ENCODE assay signal across 8 cellular contexts in the genomic region with DNA sequence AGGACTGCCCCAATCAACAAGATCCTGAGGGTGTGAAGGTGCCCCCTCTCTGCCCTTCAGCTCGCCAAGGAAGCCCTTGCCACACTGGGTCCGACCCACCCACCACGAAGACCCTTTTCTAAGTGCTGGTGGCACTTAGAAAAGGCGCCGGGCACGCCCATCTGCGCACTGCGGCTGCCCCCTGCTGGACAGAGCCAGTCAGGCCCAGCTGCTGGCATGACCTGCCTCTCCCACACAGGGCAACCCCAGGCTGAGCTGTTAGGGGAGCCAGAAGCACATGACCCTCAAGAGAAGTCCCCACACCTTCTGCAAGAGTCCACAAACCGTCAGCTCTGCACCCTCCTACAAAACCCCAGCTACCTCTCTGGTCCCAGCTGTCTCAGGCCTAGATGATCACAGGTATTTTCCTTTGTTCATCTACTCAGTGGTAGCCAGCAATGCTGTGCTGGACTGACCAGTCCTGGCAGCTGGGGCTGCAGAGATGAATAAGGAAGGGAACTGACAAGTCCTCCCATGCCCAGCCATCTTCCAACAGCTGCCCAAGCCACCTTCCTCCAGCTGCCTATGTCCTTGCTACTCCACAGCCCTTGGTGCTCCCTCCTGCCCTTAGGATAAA. TPM values are rescaled to one million over a fixed set of nuclear protein-coding genes. Genes with fewer than 3 reads are reported as not detected.
A peak's percentile ranks its signal among the peaks of the same experiment; 100 is the strongest.
DNase-seq lines count a peak whose midpoint lies in the region; ATAC-seq and TF ChIP-seq lines count a peak whose summit lies in the region.

No MANE protein-coding gene starts in this region.

- no peak overlapping the region for H3K9ac ChIP-seq in liver (ENCODE audit: low read depth in 1 of 2, low read length in 2 of 2)

- in situ Hi-C loops in ACHN (cut with HindIII; ENCODE audit: low pct_ligation_motif_present, low pct_unique_long_range_greater_than_20kb, low sequenced_read_pairs): no loop called here

- H3K36me3 ChIP-seq in liver (ENCODE audit: control insufficient read depth in 4 of 4, insufficient read depth in 3 of 4, low read depth in 1 of 4, low read length in 3 of 4): no peaks in the 10 kb centered on the region

- peak; percentile 88 to 91 for TF ChIP-seq RAD21 in liver (IDR thresholded peaks at IDR 0.05)

- H3K27me3 ChIP-seq in liver (ENCODE audit: control insufficient read depth in 4 of 4, insufficient read depth in 4 of 4, low read length in 3 of 4): no peaks in the 10 kb centered on the region

- DNase-seq in ACHN: peak; percentile 38
- DNase-seq in GM19238 (ENCODE audit: insufficient read length, low spot score): peak; percentile 81
- peak; percentile 56 for DNase-seq in NCI-H2171 treated with DMSO at 0.1 percent for 48 hours (lab: John Stamatoyannopoulos, UW)
- DNase-seq in activated CD4-positive, alpha-beta T cell treated with anti-CD3 and anti-CD28 coated beads for 4 hours: peak; percentile 58 to 71
- peak; percentile 71 for DNase-seq in cerebellum (ENCODE audit: low spot score)
- peak; percentile 36 for DNase-seq in stimulated activated CD8-positive, alpha-beta memory T cell treated with anti-CD3 and anti-CD28 coated beads, Interleukin-12 subunit alpha, Interleukin-12 subunit beta, amount 100 ng/mL, for 1 hour (ENCODE audit: low read depth)

- no peak overlapping the region for H3K27ac ChIP-seq in liver (ENCODE audit: low read depth in 1 of 2, low read length in 2 of 2)

- no peak overlapping the region for H3K4me3 ChIP-seq in liver (ENCODE audit: low read depth in 1 of 3, low read length in 3 of 3)

- no peaks in the 10 kb centered on the region for H3K9me3 ChIP-seq in liver (ENCODE audit: control insufficient read depth in 4 of 4, low read length in 3 of 4)

- WGBS in liver: under 1% methylated on average over 9 of the region's 9 CpGs

- no peaks in the 10 kb centered on the region for H3K4me1 ChIP-seq in liver (ENCODE audit: control insufficient read depth in 4 of 4, insufficient read depth in 4 of 4, low read length in 3 of 4)

- ATAC-seq in HG03457 (IDR thresholded peaks at IDR 0.05; ENCODE audit: unreplicated experiment): no peak

- TF ChIP-seq CTCF in liver (IDR thresholded peaks at IDR 0.05; ENCODE audit: low read depth, low read length, missing input control): peak; percentile 93

TF ChIP-seq in liver, 16 proteins besides CTCF, POLR2A, EP300 and RAD21:
- TF ChIP-seq, protein P1, sequence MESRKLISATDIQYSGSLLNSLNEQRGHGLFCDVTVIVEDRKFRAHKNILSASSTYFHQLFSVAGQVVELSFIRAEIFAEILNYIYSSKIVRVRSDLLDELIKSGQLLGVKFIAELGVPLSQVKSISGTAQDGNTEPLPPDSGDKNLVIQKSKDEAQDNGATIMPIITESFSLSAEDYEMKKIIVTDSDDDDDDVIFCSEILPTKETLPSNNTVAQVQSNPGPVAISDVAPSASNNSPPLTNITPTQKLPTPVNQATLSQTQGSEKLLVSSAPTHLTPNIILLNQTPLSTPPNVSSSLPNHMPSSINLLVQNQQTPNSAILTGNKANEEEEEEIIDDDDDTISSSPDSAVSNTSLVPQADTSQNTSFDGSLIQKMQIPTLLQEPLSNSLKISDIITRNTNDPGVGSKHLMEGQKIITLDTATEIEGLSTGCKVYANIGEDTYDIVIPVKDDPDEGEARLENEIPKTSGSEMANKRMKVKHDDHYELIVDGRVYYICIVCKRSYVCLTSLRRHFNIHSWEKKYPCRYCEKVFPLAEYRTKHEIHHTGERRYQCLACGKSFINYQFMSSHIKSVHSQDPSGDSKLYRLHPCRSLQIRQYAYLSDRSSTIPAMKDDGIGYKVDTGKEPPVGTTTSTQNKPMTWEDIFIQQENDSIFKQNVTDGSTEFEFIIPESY (IDR thresholded peaks at IDR 0.05): no peak
- TF ChIP-seq, protein P2, sequence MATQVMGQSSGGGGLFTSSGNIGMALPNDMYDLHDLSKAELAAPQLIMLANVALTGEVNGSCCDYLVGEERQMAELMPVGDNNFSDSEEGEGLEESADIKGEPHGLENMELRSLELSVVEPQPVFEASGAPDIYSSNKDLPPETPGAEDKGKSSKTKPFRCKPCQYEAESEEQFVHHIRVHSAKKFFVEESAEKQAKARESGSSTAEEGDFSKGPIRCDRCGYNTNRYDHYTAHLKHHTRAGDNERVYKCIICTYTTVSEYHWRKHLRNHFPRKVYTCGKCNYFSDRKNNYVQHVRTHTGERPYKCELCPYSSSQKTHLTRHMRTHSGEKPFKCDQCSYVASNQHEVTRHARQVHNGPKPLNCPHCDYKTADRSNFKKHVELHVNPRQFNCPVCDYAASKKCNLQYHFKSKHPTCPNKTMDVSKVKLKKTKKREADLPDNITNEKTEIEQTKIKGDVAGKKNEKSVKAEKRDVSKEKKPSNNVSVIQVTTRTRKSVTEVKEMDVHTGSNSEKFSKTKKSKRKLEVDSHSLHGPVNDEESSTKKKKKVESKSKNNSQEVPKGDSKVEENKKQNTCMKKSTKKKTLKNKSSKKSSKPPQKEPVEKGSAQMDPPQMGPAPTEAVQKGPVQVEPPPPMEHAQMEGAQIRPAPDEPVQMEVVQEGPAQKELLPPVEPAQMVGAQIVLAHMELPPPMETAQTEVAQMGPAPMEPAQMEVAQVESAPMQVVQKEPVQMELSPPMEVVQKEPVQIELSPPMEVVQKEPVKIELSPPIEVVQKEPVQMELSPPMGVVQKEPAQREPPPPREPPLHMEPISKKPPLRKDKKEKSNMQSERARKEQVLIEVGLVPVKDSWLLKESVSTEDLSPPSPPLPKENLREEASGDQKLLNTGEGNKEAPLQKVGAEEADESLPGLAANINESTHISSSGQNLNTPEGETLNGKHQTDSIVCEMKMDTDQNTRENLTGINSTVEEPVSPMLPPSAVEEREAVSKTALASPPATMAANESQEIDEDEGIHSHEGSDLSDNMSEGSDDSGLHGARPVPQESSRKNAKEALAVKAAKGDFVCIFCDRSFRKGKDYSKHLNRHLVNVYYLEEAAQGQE (IDR thresholded peaks at IDR 0.05): no peak
- TF ChIP-seq EGR1 (IDR thresholded peaks at IDR 0.05; ENCODE audit: low read depth in 2 of 2) (no peak), HNF4G (IDR thresholded peaks at IDR 0.05) (no peak), GABPA (IDR thresholded peaks at IDR 0.05 in 1 of 2, conservative IDR thresholded peaks at IDR 0.05 in 1 of 2) (no peak)
- TF ChIP-seq, protein P3, sequence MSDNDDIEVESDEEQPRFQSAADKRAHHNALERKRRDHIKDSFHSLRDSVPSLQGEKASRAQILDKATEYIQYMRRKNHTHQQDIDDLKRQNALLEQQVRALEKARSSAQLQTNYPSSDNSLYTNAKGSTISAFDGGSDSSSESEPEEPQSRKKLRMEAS (IDR thresholded peaks at IDR 0.05): no peak

RNA-seq across cellular contexts. Expression of a gene that starts 40.0 kb away (rescaled TPM):
- total RNA-seq in cerebellum (0.64 TPM), liver (10 to 100 TPM in 1 of 2 donors, 1 to 10 TPM in 1; 2.9 to 10.9 TPM)
- polyA plus RNA-seq in liver: 1 to 10 TPM; 2.1 to 3.0 TPM
